Comparison of ENCODE assay signal across 6 cellular contexts in the genomic region with DNA sequence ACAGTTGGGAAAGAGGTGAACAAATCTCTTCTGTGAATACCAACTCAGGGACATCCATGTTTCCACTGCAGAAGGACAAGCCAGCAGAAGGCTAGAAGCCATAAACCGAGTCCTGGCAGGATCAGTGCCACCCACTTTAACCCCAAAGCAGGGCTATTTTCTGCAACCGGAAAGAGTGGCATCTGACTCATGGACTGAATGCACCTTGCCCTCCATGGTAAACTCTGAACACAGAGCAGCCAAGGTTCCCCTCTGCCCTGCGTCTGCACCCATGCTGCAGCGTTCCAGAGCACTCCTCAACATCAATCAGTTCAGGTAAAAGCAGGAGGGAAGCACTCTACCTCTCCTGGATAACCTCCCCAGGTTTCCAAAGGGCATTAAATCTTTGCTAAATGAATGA. TPM values are rescaled to one million over a fixed set of nuclear protein-coding genes. Genes with fewer than 3 reads are reported as not detected.
DNase-seq lines count a peak whose midpoint lies in the region; ATAC-seq and TF ChIP-seq lines count a peak whose summit lies in the region.

No MANE protein-coding gene starts in this region.

- peaks cover 9% of the 10 kb centered on the region for H3K36me3 ChIP-seq in BLaER1

- no peak for ATAC-seq in HG03175 (IDR thresholded peaks at IDR 0.05; ENCODE audit: unreplicated experiment)

- peaks cover 78% of the 10 kb centered on the region for H3K4me1 ChIP-seq in BLaER1

- peak; percentile 36 for DNase-seq in RWPE1 (ENCODE audit: low spot score)
- DNase-seq in epithelial cell of proximal tubule (ENCODE audit: low read depth): no peak
- peak; percentile 46 for DNase-seq in stimulated activated CD4-positive, alpha-beta T cell treated with anti-CD3 and anti-CD28 coated beads, Interleukin-1b, Interleukin-23, amount 100 ng/mL, for 48 hours
- no peak for DNase-seq in NK-92 treated with Interleukin-12 subunit alpha and Interleukin-12 subunit beta, amount 100 ng/mL, for 24 hours (lab: John Stamatoyannopoulos, UW)

- peak overlapping the region; percentile 96 for H3K4me2 ChIP-seq in BLaER1

- no peaks in the 10 kb centered on the region for H3K9me3 ChIP-seq in BLaER1

- H3K4me3 ChIP-seq in BLaER1 (peak overlapping the region; percentile 77), epithelial cell of proximal tubule (ENCODE audit: low read depth, low read length) (peak overlapping the region; percentile 94)

- POLR2A ChIA-PET in RWPE1 (lab: Yijun Ruan, JAX; ENCODE audit: low non-redundant PET): no interaction called here

- H3K27me3 ChIP-seq in BLaER1: no peaks in the 10 kb centered on the region

- peak overlapping the region; percentile 86 for H3K9ac ChIP-seq in BLaER1

- CTCF ChIA-PET in RWPE1 (lab: Yijun Ruan, JAX): no interaction called here

- H4K20me1 ChIP-seq in BLaER1: peaks cover 32% of the 10 kb centered on the region

- H3K27ac ChIP-seq in BLaER1 (peak overlapping the region; percentile 93), RWPE1 (peak overlapping the region; percentile 95)

- TF ChIP-seq CTCF in RWPE1 (conservative IDR thresholded peaks at IDR 0.05; ENCODE audit: low read depth): no peak
- TF ChIP-seq CTCF in epithelial cell of proximal tubule (conservative IDR thresholded peaks at IDR 0.05; ENCODE audit: low read depth, low read length): no peak

RNA-seq across cellular contexts. Expression of gene NGRN, which starts 0.8 kb away (rescaled TPM):
- total RNA-seq in epithelial cell of proximal tubule: 74.8 and 79.6 TPM in 2 replicates

RNA-seq across cellular contexts. Expression of gene TTLL13, which starts 15.3 kb away (rescaled TPM):
- not detected in 2 replicates for total RNA-seq in epithelial cell of proximal tubule

RNA-seq across cellular contexts. Expression of gene GDPGP1, which starts 30.6 kb away (rescaled TPM):
- 9.9 and 22.3 TPM in 2 replicates for total RNA-seq in epithelial cell of proximal tubule

RNA-seq across cellular contexts. Expression of gene CIB1, which starts 30.9 kb away (rescaled TPM):
- 76.0 and 90.9 TPM in 2 replicates for total RNA-seq in epithelial cell of proximal tubule

Comparison
In these comparisons a context has a peak if more than half of its experiments do, and no peak if none do; other contexts are left out.
1. DNase-seq: peak in RWPE1 (single experiment) and stimulated activated CD4-positive, alpha-beta T cell treated with anti-CD3 and anti-CD28 coated beads, Interleukin-1b, Interleukin-23, amount 100 ng/mL, for 48 hours (single experiment); none in epithelial cell of proximal tubule (single experiment) and NK-92 treated with Interleukin-12 subunit alpha and Interleukin-12 subunit beta, amount 100 ng/mL, for 24 hours (single experiment).